ENCODE assay signal across 17 cellular contexts in genomic region chr17:43717913-43718312, GRCh38. TPM values are rescaled to one million over a fixed set of nuclear protein-coding genes. Genes with fewer than 3 reads are reported as not detected.
A peak's percentile ranks its signal among the peaks of the same experiment; 100 is the strongest.
DNase-seq lines count a peak whose midpoint lies in the region; ATAC-seq, FAIRE-seq and TF ChIP-seq lines count a peak whose summit lies in the region.
"Had no signal": no experiment of that assay in that cellular context is flagged by ENCODE, and none has a peak within 500 bp of the region (broad histone marks: within the 10 kb centered on the region; RNA-seq: fewer than 3 reads in every experiment).

No MANE protein-coding gene starts in this region.

- no peaks in the 10 kb centered on the region for H3K79me2 ChIP-seq in GM23338 (replicated peaks; ENCODE audit: insufficient read depth)
- H3K79me2 ChIP-seq in K562 (ENCODE audit: control insufficient read depth, insufficient read depth, low read length), result no peaks in the 10 kb centered on the region
- no peaks in the 10 kb centered on the region for H3K79me2 ChIP-seq in neural progenitor cell (ENCODE audit: low read depth)

- H3K4me1 ChIP-seq in GM23338 (ENCODE audit: insufficient read depth), result peaks cover 33% of the 10 kb centered on the region
- H3K4me1 ChIP-seq in K562 (replicated peaks in 1 of 2; ENCODE audit: control insufficient read depth in 2 of 2, insufficient read depth in 2 of 2, low read length in 2 of 2), result peaks cover 13 to 14% of the 10 kb centered on the region in 2 experiments
- H3K4me1 ChIP-seq in neural progenitor cell, result peaks cover 22% of the 10 kb centered on the region

- H3K27ac Mint-ChIP-seq in CD4-positive, alpha-beta T cell, result no peak overlapping the region
- no peak overlapping the region for H3K27ac Mint-ChIP-seq in GM23338
- H3K27ac Mint-ChIP-seq in neural progenitor cell, result no peak overlapping the region

- H3K9me3 Mint-ChIP-seq in CD4-positive, alpha-beta T cell, result no peaks in the 10 kb centered on the region
- H3K9me3 Mint-ChIP-seq in GM23338, result no peaks in the 10 kb centered on the region
- no peaks in the 10 kb centered on the region for H3K9me3 Mint-ChIP-seq in neural progenitor cell

- H3K9me1 ChIP-seq in K562 (ENCODE audit: control insufficient read depth, insufficient read depth, low read length), result no peaks in the 10 kb centered on the region

- no peak for TF ChIP-seq EP300 in K562 (IDR thresholded peaks at IDR 0.05; ENCODE audit: low read length)

- no peak for TF ChIP-seq POLR2A in K562 (conservative IDR thresholded peaks at IDR 0.05)

- intact Hi-C loops in CD4-positive, alpha-beta T cell (cut with DNase I, micrococcal nuclease), result loop anchor here in 1 of 2 experiments (5.0 kb wide), 1 partner anchor 294 kb away; the partner anchor contains the start of gene TMEM101
- intact Hi-C loops in K562 (cut with micrococcal nuclease), result no loop called here

- no peak overlapping the region for H3K27ac ChIP-seq in CD4-positive, alpha-beta T cell (ENCODE audit: low read depth, low read length)
- peak overlapping the region; percentile 55; the same call in 1 of the 2 replicates for H3K27ac ChIP-seq in GM23338 (ENCODE audit: low read depth)
- no peak overlapping the region for H3K27ac ChIP-seq in K562 (ENCODE audit: extremely low read depth, low read depth, low read length)
- H3K27ac ChIP-seq in neural progenitor cell, result no peak overlapping the region
- H3K27ac ChIP-seq: BLaER1, GM23248 had no signal

- TF ChIP-seq CTCF in CD4-positive, alpha-beta T cell (IDR thresholded peaks at IDR 0.05), result no peak
- TF ChIP-seq CTCF in GM23338 (conservative IDR thresholded peaks at IDR 0.05; ENCODE audit: low read depth in 2 of 2) (no peak), K562 (IDR thresholded peaks at IDR 0.05 in 2 of 3, conservative IDR thresholded peaks at IDR 0.05 in 1 of 3; ENCODE audit: insufficient read depth in 2 of 3, low read depth in 1 of 3, low read length in 3 of 3) (no peak), neural progenitor cell (IDR thresholded peaks at IDR 0.05) (no peak)

- no peak for TF ChIP-seq RAD21 in K562 (CRISPR knock-in tag; conservative IDR thresholded peaks at IDR 0.05 in 1 of 2, IDR thresholded peaks at IDR 0.05 in 1 of 2)

- H2AFZ ChIP-seq in GM23338, result 0 out of 2 replicates have a peak overlapping the region, but pooled peaks have one; percentile 10
- no peak overlapping the region for H2AFZ ChIP-seq in K562 (ENCODE audit: low read depth, low read length)
- no peak overlapping the region for H2AFZ ChIP-seq in neural progenitor cell (replicated peaks)
- H2AFZ ChIP-seq: GM23248 had no signal

- H3K4me3 ChIP-seq in GM23338 (no peak overlapping the region), K562 (no peak overlapping the region), neural progenitor cell (no peak overlapping the region)
- H3K4me3 ChIP-seq: BLaER1, GM12878, GM23248 had no signal

- POLR2A ChIA-PET in CD4-positive, alpha-beta T cell (lab: Charles Lee), result interaction anchor here (0.6 kb wide), 1 partner anchor 547 kb away, joined by 3 read pairs; no protein-coding TSS in a partner anchor
- POLR2A ChIA-PET in K562 (lab: Yijun Ruan, JAX), result interaction anchor here (0.6 to 0.9 kb wide), 2 partner anchors 16 to 32 kb away, joined by 3 read pairs; no protein-coding TSS in a partner anchor

- H3K9me2 ChIP-seq in GM23338 (ENCODE audit: insufficient read depth), result no peaks in the 10 kb centered on the region

- 8% methylated on average over 6 of the region's 6 CpGs for WGBS in K562 (ENCODE audit: insufficient coverage, low coverage, missing lambda C conversion rate)

- peaks cover 19% of the 10 kb centered on the region for H3K4me1 Mint-ChIP-seq in CD4-positive, alpha-beta T cell (ENCODE audit: low read depth)
- H3K4me1 Mint-ChIP-seq in GM23338 (peaks cover 38% of the 10 kb centered on the region), neural progenitor cell (peaks cover 55% of the 10 kb centered on the region)

- DNase-seq in CD4-positive, alpha-beta T cell, result no peak
- no peak for DNase-seq in GM23338 (ENCODE audit: low spot score)
- no peak for DNase-seq in K562 (ENCODE audit: extremely low read depth in 1 of 4, low spot score in 3 of 4)
- DNase-seq in neural progenitor cell (ENCODE audit: low spot score), result no peak
- no peak for DNase-seq in NCI-H2227 treated with DMSO at 0.1 percent for 48 hours (lab: John Stamatoyannopoulos, UW)
- no peak for DNase-seq in AML-193 (lab: John Stamatoyannopoulos, UW)
- DNase-seq in NCI-H748 treated with DMSO at 0.1 percent for 48 hours (lab: John Stamatoyannopoulos, UW), result no peak
- DNase-seq: Calu3, DMS 273 treated with DMSO at 0.1 percent for 48 hours, GM23248, H7 had no signal

- BruUV-seq in K562 (replicated peaks; lab: Mats Ljungman, UMichigan), result no TSS peak

- no peak for FAIRE-seq in K562 (lab: Jason Lieb, UNC)
- FAIRE-seq: A204.1, GM12878, GM18507 had no signal

- H3K9ac ChIP-seq in K562 (ENCODE audit: insufficient read depth in 1 of 2, low read depth in 2 of 2, low read length in 2 of 2) (no peak overlapping the region), neural progenitor cell (no peak overlapping the region)
- H3K9ac ChIP-seq: BLaER1, GM23248 had no signal

- H3K27me3 ChIP-seq in CD4-positive, alpha-beta T cell (ENCODE audit: control insufficient read depth, insufficient read depth, low read length), result peaks cover 9% of the 10 kb centered on the region
- H3K27me3 ChIP-seq in GM23338 (ENCODE audit: insufficient read depth) (peaks cover 44% of the 10 kb centered on the region), K562 (ENCODE audit: control insufficient read depth in 2 of 2, insufficient read depth in 2 of 2, low read length in 2 of 2) (peaks cover 25 to 37% of the 10 kb centered on the region in 2 experiments; a peak in 4 of 5 replicates), neural progenitor cell (peaks cover 45% of the 10 kb centered on the region)

- CTCF ChIA-PET in CD4-positive, alpha-beta T cell (lab: Charles Lee), result no interaction called here
- CTCF ChIA-PET in K562 (lab: Yijun Ruan, JAX; ENCODE audit: low intra/inter-chr PET ratio), result no interaction called here

- no peaks in the 10 kb centered on the region for H3K9me3 ChIP-seq in CD4-positive, alpha-beta T cell (ENCODE audit: control insufficient read depth, low read length)
- H3K9me3 ChIP-seq in K562 (replicated peaks; ENCODE audit: control insufficient read depth, insufficient read depth, low read depth, low read length) (no peaks in the 10 kb centered on the region), neural progenitor cell (ENCODE audit: low read depth) (no peaks in the 10 kb centered on the region)
- H3K9me3 ChIP-seq: BLaER1 had no signal

- peak overlapping the region; percentile 31 for H3K4me3 Mint-ChIP-seq in CD4-positive, alpha-beta T cell
- H3K4me3 Mint-ChIP-seq in GM23338, result no peak overlapping the region
- H3K4me3 Mint-ChIP-seq in neural progenitor cell, result no peak overlapping the region

- H3K36me3 ChIP-seq in GM23338 (ENCODE audit: insufficient read depth), result no peaks in the 10 kb centered on the region
- H3K36me3 ChIP-seq in K562 (ENCODE audit: control insufficient read depth, insufficient read depth, low read length), result no peaks in the 10 kb centered on the region
- H3K36me3 ChIP-seq in neural progenitor cell, result no peaks in the 10 kb centered on the region
- H3K36me3 ChIP-seq: BLaER1 had no signal

- peaks cover 24% of the 10 kb centered on the region for H3K27me3 Mint-ChIP-seq in CD4-positive, alpha-beta T cell
- H3K27me3 Mint-ChIP-seq in GM23338 (ENCODE audit: insufficient read depth, low read depth, poor library complexity) (peaks cover 32% of the 10 kb centered on the region), neural progenitor cell (ENCODE audit: insufficient read depth, low read depth) (peaks cover 29% of the 10 kb centered on the region)

- no peak for ATAC-seq in CD4-positive, alpha-beta T cell (ENCODE audit: poor library complexity)
- ATAC-seq in GM23338 (no peak), K562 (no peak)
- ATAC-seq: GM12878 had no signal

- no peaks in the 10 kb centered on the region for H3K36me3 Mint-ChIP-seq in CD4-positive, alpha-beta T cell (ENCODE audit: low read depth)
- H3K36me3 Mint-ChIP-seq in GM23338 (ENCODE audit: low read depth) (no peaks in the 10 kb centered on the region), neural progenitor cell (no peaks in the 10 kb centered on the region)

- in situ Hi-C loops in K562 (cut with MboI), result no loop called here

- H3K4me2 ChIP-seq in GM23338 (no peak overlapping the region), K562 (ENCODE audit: insufficient read depth, low read length) (no peak overlapping the region), neural progenitor cell (peak overlapping the region; percentile 16)
- H3K4me2 ChIP-seq: BLaER1 had no signal

- H3F3A ChIP-seq in GM23338 (replicated peaks; ENCODE audit: low read depth), result peaks cover 12% of the 10 kb centered on the region
- peaks cover 52% of the 10 kb centered on the region for H3F3A ChIP-seq in neural progenitor cell (ENCODE audit: low read depth)

- no peaks in the 10 kb centered on the region for H4K20me1 ChIP-seq in GM23338 (replicated peaks; ENCODE audit: insufficient read depth)
- H4K20me1 ChIP-seq in K562 (replicated peaks; ENCODE audit: control insufficient read depth, insufficient read depth, low read length), result no peaks in the 10 kb centered on the region
- H4K20me1 ChIP-seq in neural progenitor cell (ENCODE audit: low read depth), result no peaks in the 10 kb centered on the region
- H4K20me1 ChIP-seq: BLaER1 had no signal

RNA-seq across cellular contexts. Expression of gene SOST, which starts 40.7 kb away (rescaled TPM):
- total RNA-seq in CD4-positive, alpha-beta T cell, result not detected
- 0.31 TPM in 1 of 2 replicates, not detected in the other for total RNA-seq in GM23338 (2014; rRNA removed; shearing (Covaris generic))
- polyA plus RNA-seq in GM23338 (2016; fragmentation: Nextera tagmentation; extraction: Ambion mirVana) (not detected in 2 replicates), K562 (2011; rRNA removed) (not detected in 2 replicates), K562 (2014; fragmentation: Illumina TruSeq; extraction: Trizol) (not detected in 2 replicates), K562 (2014; fragmentation: Nextera tagmentation; extraction: Ambion mirVana) (not detected), K562 (2014; rRNA removed) (not detected in 2 replicates)
- not detected in 2 replicates for total RNA-seq in K562 (2011; cell fraction: chromatin; rRNA removed; ENCODE audit: low replicate concordance)
- total RNA-seq in K562 (2011; cell fraction: nucleolus; rRNA removed), result not detected in 2 replicates
- total RNA-seq in K562 (2011; cell fraction: nucleoplasm; rRNA removed), result not detected in 2 replicates
- total RNA-seq in K562 (2014; rRNA removed) (not detected in 2 replicates), K562 (2014; rRNA removed; fragmentation: Illumina TruSeq; extraction: Trizol) (not detected in 2 replicates), K562 (2015; rRNA removed; fragmentation: Illumina TruSeq; extraction: Trizol) (not detected in 2 replicates), K562 (2021) (not detected in 2 replicates), neural progenitor cell (ENCODE audit: low replicate concordance) (0.06 TPM in 1 of 2 replicates, not detected in the other)
- polyA plus RNA-seq in K562 (2011; cell fraction: cytosol; rRNA removed), result not detected in 2 replicates
- polyA plus RNA-seq in K562 (2011; cell fraction: nucleus; rRNA removed), result not detected in 2 replicates
- 0.06 TPM in 1 of 2 replicates, not detected in the other for polyA plus RNA-seq in K562 (2012)
- not detected in 2 replicates for polyA minus RNA-seq in K562 (2011; rRNA and poly(A)+ RNA removed)
- not detected in 2 replicates for polyA minus RNA-seq in K562 (2011; cell fraction: cytosol; rRNA and poly(A)+ RNA removed)
- not detected in 2 replicates for polyA minus RNA-seq in K562 (2011; cell fraction: nucleus; rRNA and poly(A)+ RNA removed)
- total RNA-seq: Calu3, GM12878, GM23248, H7, HT-29 had no signal
- polyA plus RNA-seq: AG04450, GM12878, GM23248 had no signal

RNA-seq across cellular contexts. Expression of gene MEOX1, which starts 56.2 kb away (rescaled TPM):
- under 1 TPM; 0.41 to 0.50 TPM for total RNA-seq in CD4-positive, alpha-beta T cell
- not detected in 2 replicates for total RNA-seq in GM23338 (2014; rRNA removed; shearing (Covaris generic))
- polyA plus RNA-seq in GM23338 (2016; fragmentation: Nextera tagmentation; extraction: Ambion mirVana) (not detected in 2 replicates), K562 (2011; rRNA removed) (not detected in 2 replicates), K562 (2014; fragmentation: Illumina TruSeq; extraction: Trizol) (not detected in 2 replicates), K562 (2014; fragmentation: Nextera tagmentation; extraction: Ambion mirVana) (not detected), K562 (2014; rRNA removed) (not detected in 2 replicates)
- total RNA-seq in K562 (2011; cell fraction: chromatin; rRNA removed; ENCODE audit: low replicate concordance), result not detected in 2 replicates
- not detected in 2 replicates for total RNA-seq in K562 (2011; cell fraction: nucleolus; rRNA removed)
- total RNA-seq in K562 (2011; cell fraction: nucleoplasm; rRNA removed), result not detected in 2 replicates
- total RNA-seq in K562 (2014; rRNA removed) (not detected in 2 replicates), K562 (2014; rRNA removed; fragmentation: Illumina TruSeq; extraction: Trizol) (not detected in 2 replicates), K562 (2015; rRNA removed; fragmentation: Illumina TruSeq; extraction: Trizol) (not detected in 2 replicates), K562 (2021) (not detected in 2 replicates), neural progenitor cell (ENCODE audit: low replicate concordance) (0.59 TPM in 1 of 2 replicates, not detected in the other)
- not detected in 2 replicates for polyA plus RNA-seq in K562 (2011; cell fraction: cytosol; rRNA removed)
- not detected in 2 replicates for polyA plus RNA-seq in K562 (2011; cell fraction: nucleus; rRNA removed)
- not detected in 2 replicates for polyA plus RNA-seq in K562 (2012)
- polyA minus RNA-seq in K562 (2011; rRNA and poly(A)+ RNA removed), result not detected in 2 replicates
- polyA minus RNA-seq in K562 (2011; cell fraction: cytosol; rRNA and poly(A)+ RNA removed), result not detected in 2 replicates
- polyA minus RNA-seq in K562 (2011; cell fraction: nucleus; rRNA and poly(A)+ RNA removed), result not detected in 2 replicates
- total RNA-seq: Calu3, GM23248, H7, HT-29 had no signal
- polyA plus RNA-seq: GM23248 had no signal
